In the genomic region with DNA sequence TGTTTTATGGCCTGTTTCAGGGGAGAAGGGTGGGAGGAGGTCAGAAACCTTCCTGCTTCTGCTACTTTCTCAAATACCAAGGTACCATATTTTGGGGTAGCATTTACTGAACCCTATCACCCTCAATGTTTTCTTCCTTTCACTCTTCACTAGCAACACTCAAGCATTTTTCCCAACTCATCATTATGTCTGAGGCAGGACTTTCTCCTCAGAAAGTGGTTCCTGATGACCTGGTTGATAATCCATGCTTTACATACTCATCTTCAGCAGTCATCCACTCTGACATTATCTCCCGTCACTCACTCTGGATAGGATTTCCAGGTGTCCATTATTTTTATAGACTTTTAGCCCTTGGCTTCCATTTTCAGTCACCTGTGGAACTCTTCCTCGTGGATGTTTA, we compare ENCODE assay signal across 20 cellular contexts. TPM values are rescaled to one million over a fixed set of nuclear protein-coding genes. Genes with fewer than 3 reads are reported as not detected.
DNase-seq lines count a peak whose midpoint lies in the region; ATAC-seq and TF ChIP-seq lines count a peak whose summit lies in the region.
"Had no signal": no experiment of that assay in that cellular context is flagged by ENCODE, and none has a peak within 500 bp of the region (broad histone marks: within the 10 kb centered on the region; RNA-seq: fewer than 3 reads in every experiment).

No MANE protein-coding gene starts in this region.

- H3K4me3 Mint-ChIP-seq in activated naive CD4-positive, alpha-beta T cell treated with anti-CD3 and anti-CD28 coated beads, Interleukin-2, amount 50 U/mL, for 24 hours, result peak overlapping the region; percentile 54
- H3K4me3 Mint-ChIP-seq in WTC11 (no peak overlapping the region), type B pancreatic cell (no peak overlapping the region), progenitor cell of endocrine pancreas (ENCODE audit: low read depth) (no peak overlapping the region)
- no peak overlapping the region for H3K4me3 Mint-ChIP-seq in activated naive CD8-positive, alpha-beta T cell treated with anti-CD3 and anti-CD28 coated beads, Interleukin-2, amount 50 U/mL, for 24 hours
- no peak overlapping the region for H3K4me3 Mint-ChIP-seq in activated CD4-positive, alpha-beta memory T cell treated with anti-CD3 and anti-CD28 coated beads, Interleukin-2, amount 10 ng/mL, durations not matched to agents 7 days and 5 days
- H3K4me3 Mint-ChIP-seq: CD4-positive, alpha-beta T cell had no signal

- POLR2A ChIA-PET in WTC11 (lab: Charles Lee), result no interaction called here
- POLR2A ChIA-PET in activated CD4-positive, alpha-beta memory T cell treated with anti-CD3 and anti-CD28 coated beads, Interleukin-2, amount 10 ng/mL, durations not matched to agents 7 days and 5 days (lab: Charles Lee), result interaction anchor here (0.9 kb wide), 1 partner anchor 21 kb away, joined by 3 read pairs; the partner anchor contains the start of gene ZNF292

- H3K4me1 Mint-ChIP-seq in activated naive CD4-positive, alpha-beta T cell treated with anti-CD3 and anti-CD28 coated beads, Interleukin-2, amount 50 U/mL, for 24 hours, result peaks cover 88% of the 10 kb centered on the region
- H3K4me1 Mint-ChIP-seq in WTC11 (peaks cover 92% of the 10 kb centered on the region), type B pancreatic cell (ENCODE audit: unreplicated experiment) (peaks cover 23% of the 10 kb centered on the region), progenitor cell of endocrine pancreas (ENCODE audit: low read depth) (peaks cover 33% of the 10 kb centered on the region)
- H3K4me1 Mint-ChIP-seq in activated naive CD8-positive, alpha-beta T cell treated with anti-CD3 and anti-CD28 coated beads, Interleukin-2, amount 50 U/mL, for 24 hours, result peaks cover 89% of the 10 kb centered on the region
- H3K4me1 Mint-ChIP-seq in activated CD4-positive, alpha-beta memory T cell treated with anti-CD3 and anti-CD28 coated beads, Interleukin-2, amount 10 ng/mL, durations not matched to agents 7 days and 5 days, result peaks cover 59% of the 10 kb centered on the region

- no peak for ATAC-seq in activated naive CD4-positive, alpha-beta T cell treated with anti-CD3 and anti-CD28 coated beads, Interleukin-2, amount 50 U/mL, for 72 hours
- no peak for ATAC-seq in WTC11
- ATAC-seq in activated naive CD8-positive, alpha-beta T cell treated with anti-CD3 and anti-CD28 coated beads, Interleukin-2, amount 50 U/mL, for 24 hours, result no peak
- ATAC-seq: A549, HCT116, PC-3 had no signal

- no peak for DNase-seq in activated naive CD4-positive, alpha-beta T cell treated with anti-CD3 and anti-CD28 coated beads, Interleukin-2, amount 50 U/mL, for 72 hours (ENCODE audit: low spot score in 2 of 2)
- DNase-seq in WTC11 (ENCODE audit: low spot score) (no peak), type B pancreatic cell (ENCODE audit: extremely low spot score, unreplicated experiment) (no peak), progenitor cell of endocrine pancreas (ENCODE audit: low spot score, unreplicated experiment) (no peak)
- DNase-seq in activated naive CD8-positive, alpha-beta T cell treated with anti-CD3 and anti-CD28 coated beads, Interleukin-2, amount 50 U/mL, for 24 hours, result no peak
- DNase-seq in activated CD4-positive, alpha-beta memory T cell treated with anti-CD3 and anti-CD28 coated beads, Interleukin-2, amount 10 ng/mL, durations not matched to agents 7 days and 5 days, result no peak
- DNase-seq: AML-193; CD4-positive, alpha-beta T cell; IMR-90; KG1; MM.1S; NCI-H2029; NCI-H446; NCI-H524 treated with DMSO at 0.1 percent for 48 hours; NCI-H774; NK-92 treated with Interleukin-12 subunit alpha and Interleukin-12 subunit beta, amount 100 ng/mL, for 24 hours; PC-3 had no signal

- CTCF ChIA-PET in WTC11 (lab: Charles Lee), result no interaction called here
- CTCF ChIA-PET in activated CD4-positive, alpha-beta memory T cell treated with anti-CD3 and anti-CD28 coated beads, Interleukin-2, amount 10 ng/mL, durations not matched to agents 7 days and 5 days (lab: Charles Lee), result no interaction called here

- H3K27me3 Mint-ChIP-seq in activated naive CD4-positive, alpha-beta T cell treated with anti-CD3 and anti-CD28 coated beads, Interleukin-2, amount 50 U/mL, for 24 hours, result no peaks in the 10 kb centered on the region
- H3K27me3 Mint-ChIP-seq in WTC11 (ENCODE audit: low read depth) (no peaks in the 10 kb centered on the region), type B pancreatic cell (no peaks in the 10 kb centered on the region), progenitor cell of endocrine pancreas (no peaks in the 10 kb centered on the region)
- no peaks in the 10 kb centered on the region for H3K27me3 Mint-ChIP-seq in activated naive CD8-positive, alpha-beta T cell treated with anti-CD3 and anti-CD28 coated beads, Interleukin-2, amount 50 U/mL, for 24 hours
- H3K27me3 Mint-ChIP-seq in activated CD4-positive, alpha-beta memory T cell treated with anti-CD3 and anti-CD28 coated beads, Interleukin-2, amount 10 ng/mL, durations not matched to agents 7 days and 5 days, result no peaks in the 10 kb centered on the region
- H3K27me3 Mint-ChIP-seq: CD4-positive, alpha-beta T cell had no signal

- TF ChIP-seq CTCF in WTC11 (IDR thresholded peaks at IDR 0.05), result no peak
- no peak for TF ChIP-seq CTCF in type B pancreatic cell (conservative IDR thresholded peaks at IDR 0.05)
- no peak for TF ChIP-seq CTCF in progenitor cell of endocrine pancreas (IDR thresholded peaks at IDR 0.05; ENCODE audit: unreplicated experiment)

- peak overlapping the region; percentile 97 for H3K27ac Mint-ChIP-seq in activated naive CD4-positive, alpha-beta T cell treated with anti-CD3 and anti-CD28 coated beads, Interleukin-2, amount 50 U/mL, for 24 hours
- peak overlapping the region in 1 of 2 donors; percentile 8 for H3K27ac Mint-ChIP-seq in activated naive CD4-positive, alpha-beta T cell treated with anti-CD3 and anti-CD28 coated beads, Interleukin-2, amount 50 U/mL, for 72 hours
- peak overlapping the region; percentile 88 for H3K27ac Mint-ChIP-seq in WTC11
- H3K27ac Mint-ChIP-seq in activated naive CD8-positive, alpha-beta T cell treated with anti-CD3 and anti-CD28 coated beads, Interleukin-2, amount 50 U/mL, for 24 hours, result peak overlapping the region; percentile 5
- H3K27ac Mint-ChIP-seq in type B pancreatic cell, result peak overlapping the region; percentile 17
- no peak overlapping the region for H3K27ac Mint-ChIP-seq in progenitor cell of endocrine pancreas
- H3K27ac Mint-ChIP-seq in activated CD4-positive, alpha-beta memory T cell treated with anti-CD3 and anti-CD28 coated beads, Interleukin-2, amount 10 ng/mL, durations not matched to agents 7 days and 5 days, result no peak overlapping the region
- H3K27ac Mint-ChIP-seq: CD4-positive, alpha-beta T cell had no signal

- peaks cover 39% of the 10 kb centered on the region for H3K36me3 Mint-ChIP-seq in activated naive CD4-positive, alpha-beta T cell treated with anti-CD3 and anti-CD28 coated beads, Interleukin-2, amount 50 U/mL, for 24 hours
- peaks cover 5 to 48% of the 10 kb centered on the region in 2 donors for H3K36me3 Mint-ChIP-seq in activated naive CD4-positive, alpha-beta T cell treated with anti-CD3 and anti-CD28 coated beads, Interleukin-2, amount 50 U/mL, for 72 hours
- H3K36me3 Mint-ChIP-seq in WTC11, result 0 out of 2 replicates have a peak, but pooled peaks cover 8% of the 10 kb centered on the region
- H3K36me3 Mint-ChIP-seq in activated naive CD8-positive, alpha-beta T cell treated with anti-CD3 and anti-CD28 coated beads, Interleukin-2, amount 50 U/mL, for 24 hours (ENCODE audit: low read depth), result peaks cover 48% of the 10 kb centered on the region
- peaks cover 20% of the 10 kb centered on the region for H3K36me3 Mint-ChIP-seq in type B pancreatic cell
- peaks cover 23% of the 10 kb centered on the region for H3K36me3 Mint-ChIP-seq in progenitor cell of endocrine pancreas (ENCODE audit: insufficient read depth)
- peaks cover 55% of the 10 kb centered on the region for H3K36me3 Mint-ChIP-seq in activated CD4-positive, alpha-beta memory T cell treated with anti-CD3 and anti-CD28 coated beads, Interleukin-2, amount 10 ng/mL, durations not matched to agents 7 days and 5 days (ENCODE audit: low read depth)

- peaks cover 12% of the 10 kb centered on the region for H3K9me3 Mint-ChIP-seq in activated naive CD4-positive, alpha-beta T cell treated with anti-CD3 and anti-CD28 coated beads, Interleukin-2, amount 50 U/mL, for 24 hours
- no peaks in the 10 kb centered on the region for H3K9me3 Mint-ChIP-seq in activated naive CD4-positive, alpha-beta T cell treated with anti-CD3 and anti-CD28 coated beads, Interleukin-2, amount 50 U/mL, for 72 hours
- H3K9me3 Mint-ChIP-seq in WTC11 (no peaks in the 10 kb centered on the region), type B pancreatic cell (no peaks in the 10 kb centered on the region), progenitor cell of endocrine pancreas (ENCODE audit: low read depth) (peaks cover 4% of the 10 kb centered on the region)
- H3K9me3 Mint-ChIP-seq in activated naive CD8-positive, alpha-beta T cell treated with anti-CD3 and anti-CD28 coated beads, Interleukin-2, amount 50 U/mL, for 24 hours, result peaks cover 4% of the 10 kb centered on the region
- H3K9me3 Mint-ChIP-seq in activated CD4-positive, alpha-beta memory T cell treated with anti-CD3 and anti-CD28 coated beads, Interleukin-2, amount 10 ng/mL, durations not matched to agents 7 days and 5 days, result peaks cover 7% of the 10 kb centered on the region
- H3K9me3 Mint-ChIP-seq: CD4-positive, alpha-beta T cell had no signal

TF ChIP-seq in WTC11, 78 proteins besides CTCF, POLR2A, EP300 and RAD21 (continues in another document):
- TF ChIP-seq E2F1 (CRISPR knock-in tag; IDR thresholded peaks at IDR 0.05) (no peak), SOX15 (CRISPR knock-in tag; IDR thresholded peaks at IDR 0.05) (no peak), SP1 (CRISPR knock-in tag; conservative IDR thresholded peaks at IDR 0.05) (no peak), HMGA2 (CRISPR knock-in tag; IDR thresholded peaks at IDR 0.05) (no peak)

RNA-seq across cellular contexts. Expression of gene ZNF292, which starts 21.1 kb away (rescaled TPM):
- total RNA-seq in activated naive CD4-positive, alpha-beta T cell treated with anti-CD3 and anti-CD28 coated beads, Interleukin-2, amount 50 U/mL, for 72 hours, result 10 to 100 TPM; 57.0 to 100.0 TPM
- total RNA-seq in WTC11 (2021), result 39.3 to 42.1 TPM (median 39.9 TPM) in 3 replicates
- 40.2 and 61.1 TPM in 2 replicates for total RNA-seq in type B pancreatic cell (ENCODE audit: low replicate concordance)
- total RNA-seq in progenitor cell of endocrine pancreas, result 63.3 and 67.9 TPM in 2 replicates
- 10 to 100 TPM; 58.8 to 59.3 TPM for total RNA-seq in activated CD4-positive, alpha-beta memory T cell treated with anti-CD3 and anti-CD28 coated beads, Interleukin-2, amount 10 ng/mL, durations not matched to agents 7 days and 5 days

Comparison
In these comparisons a context has a peak if more than half of its experiments do, and no peak if none do; other contexts are left out.
1. H3K27ac Mint-ChIP-seq: peak in activated naive CD4-positive, alpha-beta T cell treated with anti-CD3 and anti-CD28 coated beads, Interleukin-2, amount 50 U/mL, for 24 hours (single experiment), WTC11 (single experiment), activated naive CD8-positive, alpha-beta T cell treated with anti-CD3 and anti-CD28 coated beads, Interleukin-2, amount 50 U/mL, for 24 hours (single experiment) and type B pancreatic cell (single experiment); none in progenitor cell of endocrine pancreas (single experiment) and activated CD4-positive, alpha-beta memory T cell treated with anti-CD3 and anti-CD28 coated beads, Interleukin-2, amount 10 ng/mL, durations not matched to agents 7 days and 5 days (single experiment).